Comparison of ENCODE assay signal across 17 cellular contexts in the genomic region with DNA sequence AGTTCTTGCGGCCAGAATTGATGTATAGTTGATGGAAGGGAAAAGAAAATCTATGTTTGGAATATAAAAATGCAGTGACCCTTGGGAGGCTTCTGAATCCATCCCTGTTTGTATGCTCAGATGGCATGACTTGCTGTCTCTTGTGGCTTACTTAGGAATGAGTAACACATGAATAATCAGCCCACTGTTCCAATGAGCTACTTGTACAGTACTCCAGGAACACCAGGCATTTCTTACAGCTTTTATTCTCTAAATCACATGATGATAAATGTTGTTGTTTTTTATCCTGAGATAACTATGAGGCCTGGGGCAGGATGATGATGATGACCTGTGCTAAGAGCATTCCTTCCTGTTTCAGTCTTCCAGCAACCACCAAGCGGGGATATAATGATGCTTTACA. TPM values are rescaled to one million over a fixed set of nuclear protein-coding genes. Genes with fewer than 3 reads are reported as not detected.
DNase-seq lines count a peak whose midpoint lies in the region; ATAC-seq and TF ChIP-seq lines count a peak whose summit lies in the region.
"Had no signal": no experiment of that assay in that cellular context is flagged by ENCODE, and none has a peak within 500 bp of the region (broad histone marks: within the 10 kb centered on the region; RNA-seq: fewer than 3 reads in every experiment).

No MANE protein-coding gene starts in this region.

- no peaks in the 10 kb centered on the region for H4K20me1 ChIP-seq in GM23248 (ENCODE audit: insufficient read depth)
- no peaks in the 10 kb centered on the region for H4K20me1 ChIP-seq in fibroblast of lung (ENCODE audit: control insufficient read depth, extremely low read depth, insufficient read depth, low read length)
- no peaks in the 10 kb centered on the region for H4K20me1 ChIP-seq in smooth muscle cell (ENCODE audit: low read depth)

- H2AFZ ChIP-seq in GM23248 = no peak overlapping the region
- no peak overlapping the region for H2AFZ ChIP-seq in fibroblast of lung (ENCODE audit: low read length)
- no peak overlapping the region for H2AFZ ChIP-seq in smooth muscle cell (ENCODE audit: low read depth)

- H3K4me2 ChIP-seq in GM23248 (ENCODE audit: unreplicated experiment) (peak overlapping the region; percentile 68), fibroblast of lung (ENCODE audit: extremely low read depth, insufficient read depth, low read length) (no peak overlapping the region), smooth muscle cell (peak overlapping the region; percentile 39)

- H3K9me3 ChIP-seq in GM23248 (ENCODE audit: low read depth) = no peaks in the 10 kb centered on the region
- H3K9me3 ChIP-seq in fibroblast of lung (ENCODE audit: control insufficient read depth, insufficient read depth, low read depth, low read length) = no peaks in the 10 kb centered on the region
- H3K9me3 ChIP-seq in smooth muscle cell (replicated peaks; ENCODE audit: low read depth) = no peaks in the 10 kb centered on the region
- H3K9me3 ChIP-seq: left lung, sigmoid colon, tibial artery had no signal

- H3K9me2 ChIP-seq in GM23248 (ENCODE audit: insufficient read depth) = no peaks in the 10 kb centered on the region

- H3K9ac ChIP-seq in GM23248 (peak overlapping the region; percentile 19; the same call in 1 of the 2 replicates), fibroblast of lung (ENCODE audit: insufficient read depth, low read length) (no peak overlapping the region), smooth muscle cell (ENCODE audit: low read depth) (no peak overlapping the region)

- no peak for TF ChIP-seq CTCF in fibroblast of lung (conservative IDR thresholded peaks at IDR 0.05 in 1 of 2, IDR thresholded peaks at IDR 0.05 in 1 of 2; ENCODE audit: low read depth in 1 of 2, low read length in 2 of 2)
- no peak for TF ChIP-seq CTCF in smooth muscle cell (IDR thresholded peaks at IDR 0.05; ENCODE audit: borderline replicate concordance, insufficient read depth, poor library complexity, severe bottlenecking)

- ATAC-seq in HG03342 (IDR thresholded peaks at IDR 0.05; ENCODE audit: unreplicated experiment) = no peak
- ATAC-seq: K562, left lung had no signal

- DNase-seq in GM23248 (peak; percentile 92), RPMI7951 (ENCODE audit: low read depth) (peak; percentile 66), fibroblast of lung (ENCODE audit: low read depth in 2 of 2) (peak; percentile 44 to 93), smooth muscle cell (lab: John Stamatoyannopoulos, UW; ENCODE audit: unreplicated experiment) (no peak), LoVo (ENCODE audit: low spot score) (no peak), cerebellar cortex (ENCODE audit: low spot score) (no peak)
- DNase-seq: activated CD4-positive, alpha-beta T cell treated with anti-CD3 and anti-CD28 coated beads, Interleukin-2, amount 50 U/mL, for 4 hours; activated effector memory CD4-positive, alpha-beta T cell treated with Interleukin-2 at 50 U/mL for 16 hours; DMS79; head of caudate nucleus; left lung; NCI-H2029 treated with DMSO at 0.1 percent for 48 hours; sigmoid colon; tibial artery had no signal

- H3K4me1 ChIP-seq in GM23248 (ENCODE audit: insufficient read depth) (peaks cover 39% of the 10 kb centered on the region), fibroblast of lung (ENCODE audit: control insufficient read depth, extremely low read depth, insufficient read depth, low read length) (no peaks in the 10 kb centered on the region), smooth muscle cell (ENCODE audit: low read depth) (no peaks in the 10 kb centered on the region)
- H3K4me1 ChIP-seq: left lung, tibial artery had no signal

- no peaks in the 10 kb centered on the region for H3K36me3 ChIP-seq in GM23248 (ENCODE audit: low read depth)
- no peaks in the 10 kb centered on the region for H3K36me3 ChIP-seq in fibroblast of lung (ENCODE audit: control insufficient read depth, insufficient read depth, low read length)
- H3K36me3 ChIP-seq in smooth muscle cell (ENCODE audit: low read depth) = no peaks in the 10 kb centered on the region
- H3K36me3 ChIP-seq: left lung, sigmoid colon, tibial artery had no signal

- H3F3A ChIP-seq in GM23248 (ENCODE audit: insufficient read depth) (peaks cover 30% of the 10 kb centered on the region), smooth muscle cell (ENCODE audit: low read depth) (peaks cover 3% of the 10 kb centered on the region)

- no peaks in the 10 kb centered on the region for H3K27me3 ChIP-seq in GM23248 (replicated peaks; ENCODE audit: insufficient read depth)
- H3K27me3 ChIP-seq in fibroblast of lung (ENCODE audit: control insufficient read depth, insufficient read depth, low read length) = no peaks in the 10 kb centered on the region
- no peaks in the 10 kb centered on the region for H3K27me3 ChIP-seq in smooth muscle cell (ENCODE audit: low read depth)
- H3K27me3 ChIP-seq: left lung, sigmoid colon, tibial artery had no signal

- H3K79me2 ChIP-seq in GM23248 (ENCODE audit: insufficient read depth) (no peaks in the 10 kb centered on the region), fibroblast of lung (ENCODE audit: control insufficient read depth, insufficient read depth, low read length) (no peaks in the 10 kb centered on the region), smooth muscle cell (ENCODE audit: low read depth) (no peaks in the 10 kb centered on the region)

- 8 to 14% methylated on average over 2 of the region's 2 CpGs for WGBS in GM23248 (ENCODE audit: low coverage in 1 of 2, low lambda C conversion rate in 2 of 2, missing lambda C conversion rate in 2 of 2), 2 experiments
- WGBS in smooth muscle cell (ENCODE audit: low lambda C conversion rate) = 66% methylated on average over 2 of the region's 2 CpGs

- H3K4me3 ChIP-seq in GM23248 (peak overlapping the region; percentile 31; the same call in 1 of the 2 replicates), fibroblast of lung (replicated peaks in 1 of 4; ENCODE audit: control extremely low read depth in 1 of 4, insufficient read depth in 1 of 4, low read depth in 3 of 4, low read length in 4 of 4) (no peak overlapping the region), smooth muscle cell (no peak overlapping the region)
- H3K4me3 ChIP-seq: K562, left lung, sigmoid colon, tibial artery had no signal

- H3K27ac ChIP-seq in GM23248 = peak overlapping the region; percentile 60
- no peak overlapping the region for H3K27ac ChIP-seq in fibroblast of lung (ENCODE audit: insufficient read depth, low read length)
- peak overlapping the region; percentile 81 for H3K27ac ChIP-seq in smooth muscle cell (ENCODE audit: low read depth)
- H3K27ac ChIP-seq: left lung, sigmoid colon, tibial artery had no signal

- in situ Hi-C loops in GM23248 (cut with MboI) = no loop called here

RNA-seq across cellular contexts. Expression of gene TMPRSS11E, which starts 18.9 kb away (rescaled TPM):
- not detected in 2 replicates for total RNA-seq in GM23248 (2014; rRNA removed; shearing (Covaris generic))
- polyA plus RNA-seq in GM23248 (2016; fragmentation: Nextera tagmentation; extraction: Ambion mirVana) (not detected in 2 replicates), fibroblast of lung (not detected in 2 replicates), smooth muscle cell (1.0 and 4.5 TPM in 2 replicates)
- total RNA-seq in RPMI7951 (2014; rRNA removed; shearing (Covaris generic)) = not detected in 2 replicates
- total RNA-seq in fibroblast of lung (not detected in 2 replicates), smooth muscle cell (14.7 and 18.2 TPM in 2 replicates)
- not detected in 2 replicates for polyA plus RNA-seq in fibroblast of lung (2012)
- polyA minus RNA-seq in fibroblast of lung (ENCODE audit: low replicate concordance) = not detected in 2 replicates
- total RNA-seq: chondrocyte, K562, left lung, sigmoid colon had no signal
- polyA plus RNA-seq: K562 had no signal

Comparison
In these comparisons a context has a peak if more than half of its experiments do, and no peak if none do; other contexts are left out.
1. DNase-seq: peak in GM23248 (single experiment), RPMI7951 (single experiment) and fibroblast of lung (2 of 2); none in smooth muscle cell (single experiment), LoVo (single experiment) and cerebellar cortex (single experiment).
2. RNA of gene TMPRSS11E, which starts 18.9 kb away (total RNA-seq): 14.7 to 18.2 TPM in smooth muscle cell; not detected in GM23248, not detected in RPMI7951 and not detected in fibroblast of lung; every median in the first group is over 10 times any median in the second.